12 cellular contexts compared by ENCODE assay signal in the genomic region with DNA sequence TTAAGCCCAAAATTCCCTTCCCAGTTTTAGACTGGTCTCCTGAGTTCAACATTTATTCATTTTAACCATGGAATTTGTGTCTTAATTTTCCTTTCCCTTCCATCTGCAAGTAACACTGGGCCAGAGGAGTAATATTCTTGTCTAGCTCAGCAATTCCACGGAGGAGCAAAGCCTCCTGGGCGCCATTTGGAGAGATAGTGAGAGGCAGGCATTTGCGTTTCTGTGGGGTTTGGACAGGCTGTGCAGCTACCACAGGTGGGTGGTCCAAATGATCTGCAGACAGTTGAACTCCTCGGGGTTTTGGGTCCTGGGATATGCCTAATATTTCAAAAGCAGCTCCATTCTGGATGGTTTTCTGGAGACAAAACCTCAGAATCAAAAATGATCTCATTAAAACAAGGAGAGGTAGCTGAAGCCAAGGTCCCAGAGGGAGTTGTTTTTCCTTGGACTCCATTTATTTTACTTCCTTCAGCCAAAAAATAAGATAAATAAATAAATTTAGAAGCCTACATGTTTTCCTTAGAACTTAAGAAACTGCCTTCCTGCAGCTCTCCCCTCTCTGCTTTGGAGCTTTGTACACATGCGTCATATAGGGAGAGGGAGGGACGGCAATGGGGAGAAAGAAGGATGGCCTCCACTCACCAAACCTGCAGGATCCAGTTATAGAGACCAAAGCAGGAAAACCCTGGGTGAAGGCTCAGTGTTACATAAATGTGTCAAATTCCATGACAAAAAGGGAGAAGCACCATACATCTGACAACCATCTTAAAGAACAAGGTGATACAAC.
DNase-seq lines count a peak whose midpoint lies in the region; ATAC-seq and FAIRE-seq lines count a peak whose summit lies in the region.
"Had no signal": no experiment of that assay in that cellular context is flagged by ENCODE, and none has a peak within 500 bp of the region (broad histone marks: within the 10 kb centered on the region; RNA-seq: fewer than 3 reads in every experiment).

No MANE protein-coding gene starts in this region.

- peak; percentile 91 for FAIRE-seq in HTR-8/SVneo (lab: Jason Lieb, UNC)
- FAIRE-seq: K562 had no signal

- DNase-seq in Right ventricle myocardium inferior (ENCODE audit: missing footprints) (no peak), cardiac septum (ENCODE audit: low spot score) (no peak), HTR-8/SVneo (ENCODE audit: insufficient read length, low spot score) (no peak), left ventricle myocardium superior (peak; percentile 34), smooth muscle cell of the brain vasculature (ENCODE audit: low read depth, low spot score) (peak; percentile 13)
- DNase-seq: AML-193, GF-D8, GOT3 had no signal

- ATAC-seq in Right ventricle myocardium inferior (peak; percentile 84), left ventricle myocardium superior (peak; percentile 83), HG03139 (IDR thresholded peaks at IDR 0.05; ENCODE audit: unreplicated experiment) (no peak), GM18909 (IDR thresholded peaks at IDR 0.05; ENCODE audit: poor library complexity, unreplicated experiment) (no peak), HG03045 (IDR thresholded peaks at IDR 0.05; ENCODE audit: unreplicated experiment) (no peak)
- ATAC-seq: K562 had no signal

- intact Hi-C loops in Right ventricle myocardium inferior (cut with DNase I) (no loop called here), cardiac septum (cut with DNase I) (no loop called here), left ventricle myocardium superior (cut with micrococcal nuclease) (no loop called here)

Comparison
In these comparisons a context has a peak if more than half of its experiments do, and no peak if none do; other contexts are left out.
1. DNase-seq: peak in left ventricle myocardium superior (single experiment) and smooth muscle cell of the brain vasculature (single experiment); none in Right ventricle myocardium inferior (single experiment), cardiac septum (single experiment) and HTR-8/SVneo (single experiment).
2. ATAC-seq: peak in Right ventricle myocardium inferior (single experiment) and left ventricle myocardium superior (single experiment); none in HG03139 (single experiment), GM18909 (single experiment) and HG03045 (single experiment).